2 cellular contexts compared by ENCODE assay signal in the genomic region with DNA sequence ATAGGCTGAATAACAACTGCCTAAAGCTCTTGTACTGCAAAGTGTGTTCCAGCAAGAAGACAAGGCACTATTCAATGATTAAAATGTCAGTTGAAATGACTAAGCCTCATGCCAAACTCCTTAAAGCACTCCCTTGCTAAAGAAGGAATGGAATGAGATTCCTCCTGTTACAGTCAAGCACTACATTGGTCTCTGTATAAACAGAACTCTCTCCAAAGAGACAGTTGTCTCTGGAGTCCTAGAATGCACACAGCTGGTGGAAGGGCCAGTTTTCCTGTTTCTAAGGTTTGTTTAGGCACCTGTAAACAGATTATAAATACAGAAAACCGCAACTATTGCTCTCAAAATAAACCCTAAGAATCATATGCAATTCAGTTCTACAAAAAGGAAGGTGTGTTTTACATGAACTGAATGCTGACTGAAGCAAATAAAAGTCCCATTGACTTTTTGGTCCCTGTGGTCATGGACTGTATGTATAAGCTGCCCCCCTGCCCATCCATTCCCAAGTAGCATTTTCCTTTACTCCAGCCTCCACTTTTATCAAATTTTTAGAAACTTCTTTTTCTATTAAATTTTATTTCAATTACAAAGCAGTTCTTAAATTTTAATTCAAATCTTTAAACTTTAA.
TF ChIP-seq lines count a peak whose summit lies in the region.

No MANE protein-coding gene starts in this region.

TF ChIP-seq in A549, 52 proteins besides CTCF, POLR2A, EP300 and RAD21:
- TF ChIP-seq EHMT2 (IDR thresholded peaks at IDR 0.05; ENCODE audit: low read depth): no peak
- TF ChIP-seq, protein P1, sequence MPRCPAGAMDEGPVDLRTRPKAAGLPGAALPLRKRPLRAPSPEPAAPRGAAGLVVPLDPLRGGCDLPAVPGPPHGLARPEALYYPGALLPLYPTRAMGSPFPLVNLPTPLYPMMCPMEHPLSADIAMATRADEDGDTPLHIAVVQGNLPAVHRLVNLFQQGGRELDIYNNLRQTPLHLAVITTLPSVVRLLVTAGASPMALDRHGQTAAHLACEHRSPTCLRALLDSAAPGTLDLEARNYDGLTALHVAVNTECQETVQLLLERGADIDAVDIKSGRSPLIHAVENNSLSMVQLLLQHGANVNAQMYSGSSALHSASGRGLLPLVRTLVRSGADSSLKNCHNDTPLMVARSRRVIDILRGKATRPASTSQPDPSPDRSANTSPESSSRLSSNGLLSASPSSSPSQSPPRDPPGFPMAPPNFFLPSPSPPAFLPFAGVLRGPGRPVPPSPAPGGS (IDR thresholded peaks at IDR 0.05): no peak
- TF ChIP-seq TP53 (CRISPR knock-in tag; IDR thresholded peaks at IDR 0.05): no peak
- TF ChIP-seq RNF2 (IDR thresholded peaks at IDR 0.05; ENCODE audit: borderline replicate concordance, low read depth): no peak
- peak; percentile 51; the same call in 1 of the 2 replicates for TF ChIP-seq GATA3 (IDR thresholded peaks at IDR 0.05; ENCODE audit: borderline replicate concordance)
- TF ChIP-seq MYC (IDR thresholded peaks at IDR 0.05; ENCODE audit: borderline replicate concordance, low read length): no peak
- TF ChIP-seq, protein P2, sequence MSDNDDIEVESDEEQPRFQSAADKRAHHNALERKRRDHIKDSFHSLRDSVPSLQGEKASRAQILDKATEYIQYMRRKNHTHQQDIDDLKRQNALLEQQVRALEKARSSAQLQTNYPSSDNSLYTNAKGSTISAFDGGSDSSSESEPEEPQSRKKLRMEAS (IDR thresholded peaks at IDR 0.05): peak; percentile 59
- TF ChIP-seq, protein P3, sequence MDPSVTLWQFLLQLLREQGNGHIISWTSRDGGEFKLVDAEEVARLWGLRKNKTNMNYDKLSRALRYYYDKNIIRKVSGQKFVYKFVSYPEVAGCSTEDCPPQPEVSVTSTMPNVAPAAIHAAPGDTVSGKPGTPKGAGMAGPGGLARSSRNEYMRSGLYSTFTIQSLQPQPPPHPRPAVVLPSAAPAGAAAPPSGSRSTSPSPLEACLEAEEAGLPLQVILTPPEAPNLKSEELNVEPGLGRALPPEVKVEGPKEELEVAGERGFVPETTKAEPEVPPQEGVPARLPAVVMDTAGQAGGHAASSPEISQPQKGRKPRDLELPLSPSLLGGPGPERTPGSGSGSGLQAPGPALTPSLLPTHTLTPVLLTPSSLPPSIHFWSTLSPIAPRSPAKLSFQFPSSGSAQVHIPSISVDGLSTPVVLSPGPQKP (IDR thresholded peaks at IDR 0.05; ENCODE audit: low read depth, low read length): no peak
- no peak for TF ChIP-seq CHD4 (IDR thresholded peaks at IDR 0.05; ENCODE audit: borderline replicate concordance)
- no peak for TF ChIP-seq PHF8 (IDR thresholded peaks at IDR 0.05; ENCODE audit: borderline replicate concordance, low read depth)
- TF ChIP-seq HOXB5 (CRISPR knock-in tag; IDR thresholded peaks at IDR 0.05): no peak
- TF ChIP-seq ZNF302 (CRISPR knock-in tag; IDR thresholded peaks at IDR 0.05): no peak
- TF ChIP-seq RCOR1 (IDR thresholded peaks at IDR 0.05; ENCODE audit: low read depth, low read length): no peak
- TF ChIP-seq FOSL2 (IDR thresholded peaks at IDR 0.05): no peak
- TF ChIP-seq FOSL2 (CRISPR knock-in tag; IDR thresholded peaks at IDR 0.05): peak; percentile 52
- no peak for TF ChIP-seq FOXS1 (CRISPR knock-in tag; IDR thresholded peaks at IDR 0.05)
- TF ChIP-seq KDM5A (IDR thresholded peaks at IDR 0.05): no peak
- TF ChIP-seq HEYL (CRISPR knock-in tag; IDR thresholded peaks at IDR 0.05): no peak
- peak; percentile 76 for TF ChIP-seq MAFK (IDR thresholded peaks at IDR 0.05; ENCODE audit: partially characterized antibody)
- TF ChIP-seq NPAS2 (CRISPR knock-in tag; IDR thresholded peaks at IDR 0.05; ENCODE audit: borderline replicate concordance): no peak
- no peak for TF ChIP-seq HOXA7 (CRISPR knock-in tag; IDR thresholded peaks at IDR 0.05)
- no peak for TF ChIP-seq CHD2 (IDR thresholded peaks at IDR 0.05; ENCODE audit: low read length, partially characterized antibody)
- TF ChIP-seq, protein P4, sequence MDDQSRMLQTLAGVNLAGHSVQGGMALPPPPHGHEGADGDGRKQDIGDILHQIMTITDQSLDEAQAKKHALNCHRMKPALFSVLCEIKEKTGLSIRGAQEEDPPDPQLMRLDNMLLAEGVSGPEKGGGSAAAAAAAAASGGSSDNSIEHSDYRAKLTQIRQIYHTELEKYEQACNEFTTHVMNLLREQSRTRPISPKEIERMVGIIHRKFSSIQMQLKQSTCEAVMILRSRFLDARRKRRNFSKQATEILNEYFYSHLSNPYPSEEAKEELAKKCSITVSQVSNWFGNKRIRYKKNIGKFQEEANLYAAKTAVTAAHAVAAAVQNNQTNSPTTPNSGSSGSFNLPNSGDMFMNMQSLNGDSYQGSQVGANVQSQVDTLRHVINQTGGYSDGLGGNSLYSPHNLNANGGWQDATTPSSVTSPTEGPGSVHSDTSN (IDR thresholded peaks at IDR 0.05): no peak
- TF ChIP-seq, protein P5, sequence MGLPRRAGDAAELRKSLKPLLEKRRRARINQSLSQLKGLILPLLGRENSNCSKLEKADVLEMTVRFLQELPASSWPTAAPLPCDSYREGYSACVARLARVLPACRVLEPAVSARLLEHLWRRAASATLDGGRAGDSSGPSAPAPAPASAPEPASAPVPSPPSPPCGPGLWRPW (IDR thresholded peaks at IDR 0.05): no peak

TF ChIP-seq in H1, 55 proteins besides CTCF, POLR2A, EP300 and RAD21:
- TF ChIP-seq ASH2L (IDR thresholded peaks at IDR 0.05; ENCODE audit: low read length) (no peak), RFX5 (IDR thresholded peaks at IDR 0.05; ENCODE audit: borderline replicate concordance, low read depth, low read length) (no peak), BACH1 (IDR thresholded peaks at IDR 0.05; ENCODE audit: low read length) (no peak), HDAC6 (IDR thresholded peaks at IDR 0.05; ENCODE audit: low read depth, low read length) (no peak), JUND (IDR thresholded peaks at IDR 0.05; ENCODE audit: low read length) (no peak), CTBP2 (IDR thresholded peaks at IDR 0.05; ENCODE audit: borderline replicate concordance, insufficient read depth, insufficient read length, low read length) (no peak), RBBP5 (IDR thresholded peaks at IDR 0.05; ENCODE audit: borderline replicate concordance, low read depth, low read length) (no peak), TCF12 (IDR thresholded peaks at IDR 0.05; ENCODE audit: low read depth, low read length) (no peak)
- TF ChIP-seq, protein P6, sequence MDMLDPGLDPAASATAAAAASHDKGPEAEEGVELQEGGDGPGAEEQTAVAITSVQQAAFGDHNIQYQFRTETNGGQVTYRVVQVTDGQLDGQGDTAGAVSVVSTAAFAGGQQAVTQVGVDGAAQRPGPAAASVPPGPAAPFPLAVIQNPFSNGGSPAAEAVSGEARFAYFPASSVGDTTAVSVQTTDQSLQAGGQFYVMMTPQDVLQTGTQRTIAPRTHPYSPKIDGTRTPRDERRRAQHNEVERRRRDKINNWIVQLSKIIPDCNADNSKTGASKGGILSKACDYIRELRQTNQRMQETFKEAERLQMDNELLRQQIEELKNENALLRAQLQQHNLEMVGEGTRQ (IDR thresholded peaks at IDR 0.05; ENCODE audit: low read length): no peak
- TF ChIP-seq, protein P2 (IDR thresholded peaks at IDR 0.05): no peak
- TF ChIP-seq, protein P7, sequence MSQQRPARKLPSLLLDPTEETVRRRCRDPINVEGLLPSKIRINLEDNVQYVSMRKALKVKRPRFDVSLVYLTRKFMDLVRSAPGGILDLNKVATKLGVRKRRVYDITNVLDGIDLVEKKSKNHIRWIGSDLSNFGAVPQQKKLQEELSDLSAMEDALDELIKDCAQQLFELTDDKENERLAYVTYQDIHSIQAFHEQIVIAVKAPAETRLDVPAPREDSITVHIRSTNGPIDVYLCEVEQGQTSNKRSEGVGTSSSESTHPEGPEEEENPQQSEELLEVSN (IDR thresholded peaks at IDR 0.05): no peak
